24 cellular contexts compared by ENCODE assay signal in the genomic region with DNA sequence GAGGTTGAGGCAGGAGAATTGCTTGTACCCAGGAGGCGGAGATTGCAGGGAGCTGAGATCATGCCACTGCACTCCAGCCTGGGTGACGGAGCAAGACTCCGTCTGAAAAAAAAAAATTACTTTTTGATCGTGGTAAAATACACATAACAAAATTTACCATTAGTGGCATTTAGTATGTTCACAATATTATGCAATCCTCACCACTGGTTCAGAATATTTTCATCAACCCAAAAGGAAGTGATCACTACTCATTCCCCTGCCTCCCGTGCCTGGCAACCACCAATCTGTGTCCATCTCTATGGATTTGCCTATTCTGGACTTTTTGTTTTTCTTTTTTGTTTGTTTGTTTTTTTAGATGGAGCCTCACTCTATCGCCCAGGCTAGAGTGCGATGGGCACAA. TPM values are rescaled to one million over a fixed set of nuclear protein-coding genes. Genes with fewer than 3 reads are reported as not detected.
"Had no signal": no experiment of that assay in that cellular context is flagged by ENCODE, and none has a peak within 500 bp of the region (broad histone marks: within the 10 kb centered on the region; RNA-seq: fewer than 3 reads in every experiment).

No MANE protein-coding gene starts in this region.

- H3K27ac Mint-ChIP-seq: IgD-negative memory B cell had no signal

- H3K27ac ChIP-seq: Peyer's patch, SJCRH30 had no signal

- DNase-seq: KBM-7, NCI-H1092, NCI-H1105 treated with DMSO at 0.1 percent for 48 hours, NCI-H1417 treated with DMSO at 0.1 percent for 48 hours, NCI-H146, NCI-H1694 treated with DMSO at 0.1 percent for 48 hours, NCI-H1930, NCI-H2081, NCI-H2107, NCI-H2227 treated with DMSO at 0.1 percent for 48 hours, NCI-H524, NCI-H526 treated with DMSO at 0.1 percent for 48 hours, NCI-H748 treated with DMSO at 0.1 percent for 48 hours, PC-3, Peyer's patch, SHP77 treated with DMSO at 0.1 percent for 48 hours, SJCRH30 had no signal

- H3K4me3 ChIP-seq: Peyer's patch, SJCRH30 had no signal

- H3K4me1 ChIP-seq: SJCRH30 had no signal

- H3K4me3 Mint-ChIP-seq: IgD-negative memory B cell had no signal

- H3K9me3 ChIP-seq: Peyer's patch, SJCRH30 had no signal

- H3K36me3 ChIP-seq: Peyer's patch, SJCRH30 had no signal

RNA-seq across cellular contexts. Expression of gene PALM3, which starts 1.2 kb away (rescaled TPM):
- total RNA-seq: MCF 10A; NCI-H460; T-helper 1 cell treated with Interleukin-12 subunit alpha and Interleukin-12 subunit beta and Interleukin-4 antibody, amounts not matched to agents 30 ng/mL and 1 ng/mL, for 36 hours had no signal

RNA-seq across cellular contexts. Expression of gene C19orf67, which starts 22.5 kb away (rescaled TPM):
- total RNA-seq: LHCN-M2, MCF 10A, NCI-H460, PC-3, Peyer's patch, Right ventricle myocardium inferior, RPMI7951, SJCRH30 had no signal
